1 cellular context compared by ENCODE assay signal in genomic region chr15:70033109-70033508, GRCh38.
TF ChIP-seq lines count a peak whose summit lies in the region.

No MANE protein-coding gene starts in this region.

TF ChIP-seq in HEK293, 187 proteins besides CTCF, POLR2A, EP300 and RAD21:
- TF ChIP-seq PRDM2 (tag by site-specific recombination; IDR thresholded peaks at IDR 0.05; ENCODE audit: borderline replicate concordance), result 0 out of 2 replicates have a peak, but pooled peaks have one; percentile 32
- TF ChIP-seq, protein P1, sequence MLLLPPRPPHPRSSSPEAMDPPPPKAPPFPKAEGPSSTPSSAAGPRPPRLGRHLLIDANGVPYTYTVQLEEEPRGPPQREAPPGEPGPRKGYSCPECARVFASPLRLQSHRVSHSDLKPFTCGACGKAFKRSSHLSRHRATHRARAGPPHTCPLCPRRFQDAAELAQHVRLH (tag by site-specific recombination; IDR thresholded peaks at IDR 0.05), result 0 out of 2 replicates have a peak, but pooled peaks have one; percentile 34
- no peak for TF ChIP-seq KLF1 (tag by site-specific recombination; IDR thresholded peaks at IDR 0.05)
TF ChIP-seq in HEK293: peak in this region for 2.
